8 cellular contexts compared by ENCODE assay signal in genomic region chr1:236281286-236282158, GRCh38. TPM values are rescaled to one million over a fixed set of nuclear protein-coding genes. Genes with fewer than 3 reads are reported as not detected.
DNase-seq lines count a peak whose midpoint lies in the region; ATAC-seq and TF ChIP-seq lines count a peak whose summit lies in the region.

A gene with protein sequence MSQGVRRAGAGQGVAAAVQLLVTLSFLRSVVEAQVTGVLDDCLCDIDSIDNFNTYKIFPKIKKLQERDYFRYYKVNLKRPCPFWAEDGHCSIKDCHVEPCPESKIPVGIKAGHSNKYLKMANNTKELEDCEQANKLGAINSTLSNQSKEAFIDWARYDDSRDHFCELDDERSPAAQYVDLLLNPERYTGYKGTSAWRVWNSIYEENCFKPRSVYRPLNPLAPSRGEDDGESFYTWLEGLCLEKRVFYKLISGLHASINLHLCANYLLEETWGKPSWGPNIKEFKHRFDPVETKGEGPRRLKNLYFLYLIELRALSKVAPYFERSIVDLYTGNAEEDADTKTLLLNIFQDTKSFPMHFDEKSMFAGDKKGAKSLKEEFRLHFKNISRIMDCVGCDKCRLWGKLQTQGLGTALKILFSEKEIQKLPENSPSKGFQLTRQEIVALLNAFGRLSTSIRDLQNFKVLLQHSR (minus strand): TSS chr1:236281958. CDS start chr1:236281783, 175 bp downstream.

- H3K27ac ChIP-seq in CD8-positive, alpha-beta memory T cell (ENCODE audit: low read depth, low read length): peak within 1 kb of the TSS; percentile 75
- H3K27ac ChIP-seq in ectodermal cell (ENCODE audit: insufficient read depth, low read depth, low read length, poor library complexity, severe bottlenecking) (no peak within 1 kb of the TSS), lung (ENCODE audit: low read depth in 1 of 2, low read length in 1 of 2) (peak within 1 kb of the TSS; percentile 94 to 96)

- peaks cover 37 to 69% (median 64%) of the 10 kb centered on the region in 3 donors for H3K4me1 Mint-ChIP-seq in CD8-positive, alpha-beta memory T cell
- peaks cover 46% of the 10 kb centered on the region for H3K4me1 Mint-ChIP-seq in activated CD8-positive, alpha-beta T cell treated with anti-CD3 and anti-CD28 coated beads for 36 hours (ENCODE audit: low read depth)

- peak within 1 kb of the TSS; percentile 85 for H3K4me3 ChIP-seq in CD8-positive, alpha-beta memory T cell (ENCODE audit: low read length)
- H3K4me3 ChIP-seq in ectodermal cell (ENCODE audit: insufficient read depth, low read depth, low read length) (peak within 1 kb of the TSS; percentile 75), lung (peak within 1 kb of the TSS; percentile 100)

- peak; percentile 97 to 98 (median 98) for DNase-seq in CD8-positive, alpha-beta memory T cell
- DNase-seq in HK-2 (ENCODE audit: unreplicated experiment) (peak; percentile 96), NCI-H82 treated with DMSO at 0.1 percent for 48 hours (lab: John Stamatoyannopoulos, UW; ENCODE audit: unreplicated experiment) (peak; percentile 83), lung (ENCODE audit: low spot score) (peak; percentile 96)
- DNase-seq in activated CD8-positive, alpha-beta T cell treated with anti-CD3 and anti-CD28 coated beads for 36 hours: peak; percentile 97
- peak; percentile 92 to 97 (median 94) for DNase-seq in stimulated activated CD4-positive, alpha-beta T cell treated with anti-CD3 and anti-CD28 coated beads, TNF-alpha, amount 100 ng/mL, for 24 hours (ENCODE audit: low read depth in 3 of 3)

- peak within 1 kb of the TSS; percentile 65 to 98 (median 94) for H3K27ac Mint-ChIP-seq in CD8-positive, alpha-beta memory T cell
- H3K27ac Mint-ChIP-seq in activated CD8-positive, alpha-beta T cell treated with anti-CD3 and anti-CD28 coated beads for 36 hours: peak within 1 kb of the TSS; percentile 78

- CTCF ChIA-PET in CD8-positive, alpha-beta memory T cell (lab: Charles Lee): interaction anchor here (1.0 kb wide), 1 partner anchor 9 kb away, joined by 3 read pairs; no protein-coding TSS in a partner anchor
- CTCF ChIA-PET in activated CD8-positive, alpha-beta T cell treated with anti-CD3 and anti-CD28 coated beads for 36 hours (lab: Charles Lee): no interaction called here

- 0% methylated on average over 88 of the region's 88 CpGs for WGBS in ectodermal cell, 2 experiments
- 0% methylated on average over 87 to 88 of the region's 88 CpGs for WGBS in lung, 2 donors

- intact Hi-C loops in activated CD8-positive, alpha-beta T cell treated with anti-CD3 and anti-CD28 coated beads for 36 hours (cut with micrococcal nuclease): loop anchor here (10.0 kb wide), 1 partner anchor 137 kb away; the partner anchor contains the start of gene GPR137B

- POLR2A ChIA-PET in CD8-positive, alpha-beta memory T cell (lab: Charles Lee): interaction anchor here (0.6 to 1.5 kb wide), 2 partner anchors 139 to 1129 kb away, joined by 4 to 5 read pairs; partner anchors contain the start of gene GPR137B
- POLR2A ChIA-PET in activated CD8-positive, alpha-beta T cell treated with anti-CD3 and anti-CD28 coated beads for 36 hours (lab: Charles Lee): interaction anchor here (1.0 to 1.5 kb wide), 3 partner anchors 19 to 140 kb away, joined by 4 to 5 read pairs (median 4); no protein-coding TSS in a partner anchor

- H3K9me3 Mint-ChIP-seq in CD8-positive, alpha-beta memory T cell: no peaks in the 10 kb centered on the region
- H3K9me3 Mint-ChIP-seq in activated CD8-positive, alpha-beta T cell treated with anti-CD3 and anti-CD28 coated beads for 36 hours: no peaks in the 10 kb centered on the region

- ATAC-seq in GM19455 (IDR thresholded peaks at IDR 0.05; ENCODE audit: unreplicated experiment) (peak; percentile 79), lung (ENCODE audit: insufficient read depth, low FRiP score) (peak; percentile 100)
- peak; percentile 94 for ATAC-seq in activated CD8-positive, alpha-beta T cell treated with anti-CD3 and anti-CD28 coated beads for 36 hours

- peak within 1 kb of the TSS; percentile 90 to 98 (median 97) for H3K4me3 Mint-ChIP-seq in CD8-positive, alpha-beta memory T cell
- peak within 1 kb of the TSS; percentile 80 for H3K4me3 Mint-ChIP-seq in activated CD8-positive, alpha-beta T cell treated with anti-CD3 and anti-CD28 coated beads for 36 hours

- peaks cover 2 to 4% of the 10 kb centered on the region in 2 donors for H3K27me3 Mint-ChIP-seq in CD8-positive, alpha-beta memory T cell
- peaks cover 1% of the 10 kb centered on the region for H3K27me3 Mint-ChIP-seq in activated CD8-positive, alpha-beta T cell treated with anti-CD3 and anti-CD28 coated beads for 36 hours

- H3K36me3 ChIP-seq in CD8-positive, alpha-beta memory T cell (ENCODE audit: insufficient read depth, low read length): no peaks in the 10 kb centered on the region
- no peaks in the 10 kb centered on the region for H3K36me3 ChIP-seq in ectodermal cell (ENCODE audit: control insufficient read depth, insufficient read depth, low read length)
- H3K36me3 ChIP-seq in lung (ENCODE audit: control insufficient read depth in 2 of 2, insufficient read depth in 2 of 2, low read length in 2 of 2): no peaks in the 10 kb centered on the region

- no peaks in the 10 kb centered on the region for H3K27me3 ChIP-seq in CD8-positive, alpha-beta memory T cell (ENCODE audit: insufficient read depth, low read length, poor library complexity, severe bottlenecking)
- H3K27me3 ChIP-seq in ectodermal cell (ENCODE audit: control insufficient read depth, insufficient read depth, low read length, poor library complexity, severe bottlenecking): peaks cover 29% of the 10 kb centered on the region
- no peaks in the 10 kb centered on the region for H3K27me3 ChIP-seq in lung (ENCODE audit: control insufficient read depth, insufficient read depth)

- no peaks in the 10 kb centered on the region for H3K9me3 ChIP-seq in CD8-positive, alpha-beta memory T cell (ENCODE audit: low read length)
- H3K9me3 ChIP-seq in ectodermal cell (ENCODE audit: control insufficient read depth, low read length) (no peaks in the 10 kb centered on the region), lung (ENCODE audit: control insufficient read depth in 2 of 2, insufficient read depth in 1 of 2, low read length in 1 of 2) (no peaks in the 10 kb centered on the region)

- no peak for TF ChIP-seq CTCF in activated CD8-positive, alpha-beta T cell treated with anti-CD3 and anti-CD28 coated beads for 36 hours (IDR thresholded peaks at IDR 0.05)
- no peak for TF ChIP-seq CTCF in lung (IDR thresholded peaks at IDR 0.05; ENCODE audit: control extremely low read depth, extremely low read depth)

- H3K4me1 ChIP-seq in CD8-positive, alpha-beta memory T cell (ENCODE audit: insufficient read depth, low read length): peaks cover 35% of the 10 kb centered on the region
- peaks cover 16% of the 10 kb centered on the region for H3K4me1 ChIP-seq in ectodermal cell (ENCODE audit: control insufficient read depth, insufficient read depth, low read length)
- H3K4me1 ChIP-seq in lung (ENCODE audit: control insufficient read depth in 2 of 2, insufficient read depth in 2 of 2, low read length in 2 of 2): peaks cover 1 to 6% of the 10 kb centered on the region in 2 donors

- peaks cover 0 to 4% (median 0%) of the 10 kb centered on the region in 3 donors for H3K36me3 Mint-ChIP-seq in CD8-positive, alpha-beta memory T cell
- H3K36me3 Mint-ChIP-seq in activated CD8-positive, alpha-beta T cell treated with anti-CD3 and anti-CD28 coated beads for 36 hours (ENCODE audit: low read depth): peaks cover under 1% of the 10 kb centered on the region

RNA-seq across cellular contexts. Expression of the gene that starts here (rescaled TPM):
- total RNA-seq in CD8-positive, alpha-beta memory T cell: 1 to 10 TPM; 3.6 to 4.8 TPM
- polyA plus RNA-seq in CD8-positive, alpha-beta memory T cell: 2.9 TPM
- 1 to 10 TPM; 1.9 to 2.0 TPM for total RNA-seq in activated CD8-positive, alpha-beta T cell treated with anti-CD3 and anti-CD28 coated beads for 36 hours
- polyA plus RNA-seq in ectodermal cell (2013, experiment 1 of 4): 2.6 TPM
- 3.4 TPM for polyA plus RNA-seq in ectodermal cell (2013, experiment 2 of 4)
- 3.4 TPM for polyA plus RNA-seq in ectodermal cell (2013, experiment 3 of 4)
- 3.1 TPM for polyA plus RNA-seq in ectodermal cell (2013, experiment 4 of 4)
- total RNA-seq in lung: 10 to 100 TPM in 1 of 2 donors, 1 to 10 TPM in 1; 5.7 to 15.3 TPM
- polyA plus RNA-seq in lung: 1 to 10 TPM; 2.7 to 3.5 TPM
